Comparison of ENCODE assay signal across 1 cellular context in genomic region chr3:194130211-194130610, GRCh38.
TF ChIP-seq lines count a peak whose summit lies in the region.

No MANE protein-coding gene starts in this region.

TF ChIP-seq in liver, 16 proteins besides CTCF, POLR2A, EP300 and RAD21 (continued from another document):
- TF ChIP-seq, protein P1, sequence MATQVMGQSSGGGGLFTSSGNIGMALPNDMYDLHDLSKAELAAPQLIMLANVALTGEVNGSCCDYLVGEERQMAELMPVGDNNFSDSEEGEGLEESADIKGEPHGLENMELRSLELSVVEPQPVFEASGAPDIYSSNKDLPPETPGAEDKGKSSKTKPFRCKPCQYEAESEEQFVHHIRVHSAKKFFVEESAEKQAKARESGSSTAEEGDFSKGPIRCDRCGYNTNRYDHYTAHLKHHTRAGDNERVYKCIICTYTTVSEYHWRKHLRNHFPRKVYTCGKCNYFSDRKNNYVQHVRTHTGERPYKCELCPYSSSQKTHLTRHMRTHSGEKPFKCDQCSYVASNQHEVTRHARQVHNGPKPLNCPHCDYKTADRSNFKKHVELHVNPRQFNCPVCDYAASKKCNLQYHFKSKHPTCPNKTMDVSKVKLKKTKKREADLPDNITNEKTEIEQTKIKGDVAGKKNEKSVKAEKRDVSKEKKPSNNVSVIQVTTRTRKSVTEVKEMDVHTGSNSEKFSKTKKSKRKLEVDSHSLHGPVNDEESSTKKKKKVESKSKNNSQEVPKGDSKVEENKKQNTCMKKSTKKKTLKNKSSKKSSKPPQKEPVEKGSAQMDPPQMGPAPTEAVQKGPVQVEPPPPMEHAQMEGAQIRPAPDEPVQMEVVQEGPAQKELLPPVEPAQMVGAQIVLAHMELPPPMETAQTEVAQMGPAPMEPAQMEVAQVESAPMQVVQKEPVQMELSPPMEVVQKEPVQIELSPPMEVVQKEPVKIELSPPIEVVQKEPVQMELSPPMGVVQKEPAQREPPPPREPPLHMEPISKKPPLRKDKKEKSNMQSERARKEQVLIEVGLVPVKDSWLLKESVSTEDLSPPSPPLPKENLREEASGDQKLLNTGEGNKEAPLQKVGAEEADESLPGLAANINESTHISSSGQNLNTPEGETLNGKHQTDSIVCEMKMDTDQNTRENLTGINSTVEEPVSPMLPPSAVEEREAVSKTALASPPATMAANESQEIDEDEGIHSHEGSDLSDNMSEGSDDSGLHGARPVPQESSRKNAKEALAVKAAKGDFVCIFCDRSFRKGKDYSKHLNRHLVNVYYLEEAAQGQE (IDR thresholded peaks at IDR 0.05), result no peak
